ENCODE assay signal across 15 cellular contexts in genomic region chr10:129323877-129324276, GRCh38.
DNase-seq lines count a peak whose midpoint lies in the region; ATAC-seq and TF ChIP-seq lines count a peak whose summit lies in the region.
"Had no signal": no experiment of that assay in that cellular context is flagged by ENCODE, and none has a peak within 500 bp of the region (broad histone marks: within the 10 kb centered on the region; RNA-seq: fewer than 3 reads in every experiment).

No MANE protein-coding gene starts in this region.

- no TSS peak for BruUV-seq in A673 (replicated peaks; lab: Mats Ljungman, UMichigan)
- BruUV-seq in IMR-90 (replicated peaks; lab: Mats Ljungman, UMichigan) = no TSS peak

- H3K36me3 ChIP-seq in A673 (ENCODE audit: insufficient read depth, low read length, poor library complexity, severe bottlenecking) (no peaks in the 10 kb centered on the region), IMR-90 (ENCODE audit: control insufficient read depth, insufficient read depth, low read length) (no peaks in the 10 kb centered on the region), hepatocyte (replicated peaks; ENCODE audit: insufficient read depth, low read depth) (no peaks in the 10 kb centered on the region)
- H3K36me3 ChIP-seq: BLaER1 treated with 17β-estradiol and CSF1 and Interleukin-3, amounts not matched to agents 10 nM and 100 nM; HAP-1 had no signal

- H3K56ac ChIP-seq in IMR-90 (ENCODE audit: extremely low read depth, insufficient read depth, low read length) = no peak overlapping the region

- H2AK9ac ChIP-seq in IMR-90 (replicated peaks; ENCODE audit: low read depth, low read length, poor library complexity) = no peak overlapping the region

- CTCF ChIA-PET in A673 (lab: Charles Lee) (interaction anchor here (0.6 kb wide), 1 partner anchor 30 kb away, joined by 3 read pairs; no protein-coding TSS in a partner anchor), IMR-90 (lab: Yijun Ruan, JAX) (interaction anchor here (0.7 kb wide), 1 partner anchor 121 kb away, joined by 3 read pairs; no protein-coding TSS in a partner anchor)

- H3K9me1 ChIP-seq in IMR-90 (ENCODE audit: insufficient read depth, low read length) = no peaks in the 10 kb centered on the region; the same call in 1 of the 2 replicates

- no peak overlapping the region for H4K5ac ChIP-seq in IMR-90 (ENCODE audit: low read depth, low read length)

- no peak overlapping the region for H2BK5ac ChIP-seq in IMR-90 (ENCODE audit: low read depth, low read length, poor library complexity, severe bottlenecking)

- no peak overlapping the region for H3K9ac ChIP-seq in IMR-90 (ENCODE audit: low read depth, low read length)
- H3K9ac ChIP-seq: BLaER1 treated with 17β-estradiol and CSF1 and Interleukin-3, amounts not matched to agents 10 nM and 100 nM had no signal

- no peaks in the 10 kb centered on the region for H3K79me2 ChIP-seq in hepatocyte

- H3K27ac ChIP-seq in A673 (ENCODE audit: low read depth, low read length, poor library complexity, severe bottlenecking) = peak overlapping the region; percentile 3
- H3K27ac ChIP-seq in IMR-90 (ENCODE audit: insufficient read depth, low read length) = peak overlapping the region; percentile 74
- H3K27ac ChIP-seq in hepatocyte = no peak overlapping the region
- H3K27ac ChIP-seq: 22Rv1; BLaER1 treated with 17β-estradiol and CSF1 and Interleukin-3, amounts not matched to agents 10 nM and 100 nM had no signal

- TF ChIP-seq RAD21 in IMR-90 (IDR thresholded peaks at IDR 0.05; ENCODE audit: low read length) = no peak

- intact Hi-C loops in A673 (cut with micrococcal nuclease; ENCODE audit: unreplicated experiment) = loop anchor here (10.0 kb wide), 1 partner anchor 159 kb away; no protein-coding TSS in a partner anchor
- intact Hi-C loops in IMR-90 (cut with micrococcal nuclease) = loop anchor here (5.0 to 10.0 kb wide), 3 partner anchors 227 to 631 kb away; no protein-coding TSS in a partner anchor

- POLR2A ChIA-PET in A673 (lab: Charles Lee; ENCODE audit: low non-redundant PET) (interaction anchor here (0.6 kb wide), 1 partner anchor 189 kb away, joined by 9 read pairs; no protein-coding TSS in a partner anchor), IMR-90 (lab: Charles Lee; ENCODE audit: unreplicated experiment) (no interaction called here)

- TF ChIP-seq CTCF in A673 (conservative IDR thresholded peaks at IDR 0.05; ENCODE audit: low read depth, low read length) = no peak
- no peak for TF ChIP-seq CTCF in IMR-90 (conservative IDR thresholded peaks at IDR 0.05; ENCODE audit: low read depth, low read length)
- no peak for TF ChIP-seq CTCF in hepatocyte (IDR thresholded peaks at IDR 0.05; ENCODE audit: poor library complexity)

- no peak overlapping the region for H3K4me3 ChIP-seq in A673 (ENCODE audit: low read depth, low read length, poor library complexity, severe bottlenecking)
- no peak overlapping the region for H3K4me3 ChIP-seq in IMR-90 (ENCODE audit: insufficient read depth, low read depth, low read length)
- H3K4me3 ChIP-seq in hepatocyte = no peak overlapping the region
- H3K4me3 ChIP-seq: BLaER1 treated with 17β-estradiol and CSF1 and Interleukin-3, amounts not matched to agents 10 nM and 100 nM; HAP-1; K562 had no signal

- no peak overlapping the region for H4K91ac ChIP-seq in IMR-90 (ENCODE audit: insufficient read depth, low read depth, low read length)

- H2BK120ac ChIP-seq in IMR-90 (ENCODE audit: low read depth, low read length) = no peak overlapping the region

- peak; percentile 41 for DNase-seq in A673 (ENCODE audit: low spot score)
- DNase-seq in IMR-90 = peak; percentile 38
- DNase-seq in hepatocyte (ENCODE audit: low spot score) = no peak
- peak; percentile 45 for DNase-seq in retina
- no peak for DNase-seq in ACHN
- DNase-seq: CD4-positive, CD25-positive, alpha-beta regulatory T cell; DMS53; GOT3; HFFc6 had no signal

- in situ Hi-C loops in IMR-90 (cut with MboI; ENCODE audit: low sequenced_read_pairs) = no loop called here
- in situ Hi-C loops in ACHN (cut with HindIII; ENCODE audit: low pct_ligation_motif_present, low pct_unique_long_range_greater_than_20kb, low sequenced_read_pairs) = no loop called here

- H4K8ac ChIP-seq in IMR-90 (ENCODE audit: low read depth in 2 of 2, low read length in 2 of 2) = peak overlapping the region in 1 of 2 experiments; percentile 98; a peak in 1 of 4 replicates

- no peaks in the 10 kb centered on the region for H3K9me2 ChIP-seq in hepatocyte (replicated peaks; ENCODE audit: insufficient read depth)

- H4K20me1 ChIP-seq in IMR-90 (ENCODE audit: insufficient read depth, low read length) (no peaks in the 10 kb centered on the region), hepatocyte (ENCODE audit: insufficient read depth, poor library complexity, severe bottlenecking) (no peaks in the 10 kb centered on the region)
- H4K20me1 ChIP-seq: BLaER1 treated with 17β-estradiol and CSF1 and Interleukin-3, amounts not matched to agents 10 nM and 100 nM had no signal

- H3K23ac ChIP-seq in IMR-90 (ENCODE audit: low read depth, low read length) = no peak overlapping the region

- H3K14ac ChIP-seq in IMR-90 (replicated peaks; ENCODE audit: low read depth, low read length) = no peak overlapping the region

- no peak overlapping the region for H2AFZ ChIP-seq in IMR-90 (replicated peaks; ENCODE audit: low read length, poor library complexity)
- no peak overlapping the region for H2AFZ ChIP-seq in hepatocyte

- dilution Hi-C loops in IMR-90 (cut with HindIII; ENCODE audit: low sequenced_read_pairs, unreplicated experiment) = no loop called here

- peak; percentile 65 for ATAC-seq in IMR-90 (ENCODE audit: low read depth)
- ATAC-seq in HG02571 (IDR thresholded peaks at IDR 0.05; ENCODE audit: unreplicated experiment) = no peak
- no peak for ATAC-seq in GM19351 (IDR thresholded peaks at IDR 0.05; ENCODE audit: unreplicated experiment)
- ATAC-seq: K562 had no signal

- WGBS in IMR-90 (ENCODE audit: extremely low coverage in 2 of 2, insufficient read length in 1 of 2), 2 experiments = no CpG with 5 or more reads among the region's 4 CpGs
- WGBS in hepatocyte (ENCODE audit: low lambda C conversion rate, missing lambda C conversion rate) = 71% methylated on average over 4 of the region's 4 CpGs

- peak overlapping the region; percentile 8; the same call in 1 of the 2 replicates for H2BK20ac ChIP-seq in IMR-90 (ENCODE audit: low read depth, low read length)

- peaks cover 3% of the 10 kb centered on the region for H3K9me3 ChIP-seq in A673 (ENCODE audit: low read depth, low read length, poor library complexity, severe bottlenecking)
- 0 out of 2 replicates have a peak, but pooled peaks cover 1% of the 10 kb centered on the region for H3K9me3 ChIP-seq in IMR-90 (ENCODE audit: control insufficient read depth, insufficient read depth, low read length)
- no peaks in the 10 kb centered on the region for H3K9me3 ChIP-seq in hepatocyte (ENCODE audit: low read depth)
- H3K9me3 ChIP-seq: HAP-1 had no signal

- H3K4ac ChIP-seq in IMR-90 (ENCODE audit: low read depth, low read length) = no peak overlapping the region

- H3K79me1 ChIP-seq in IMR-90 (ENCODE audit: low read depth in 1 of 2, low read length in 2 of 2) = no peaks in the 10 kb centered on the region

- peak overlapping the region; percentile 83; the same call in 1 of the 2 replicates for H3K18ac ChIP-seq in IMR-90 (ENCODE audit: low read depth, low read length)

- no peak overlapping the region for H2BK15ac ChIP-seq in IMR-90 (ENCODE audit: low read depth, low read length)

- peaks cover 52% of the 10 kb centered on the region for H3K4me1 ChIP-seq in A673 (ENCODE audit: insufficient read depth, low read length, poor library complexity, severe bottlenecking)
- H3K4me1 ChIP-seq in IMR-90 (ENCODE audit: control insufficient read depth, insufficient read depth, low read length) = peaks cover 16% of the 10 kb centered on the region
- H3K4me1 ChIP-seq in hepatocyte (ENCODE audit: insufficient read depth) = no peaks in the 10 kb centered on the region
- H3K4me1 ChIP-seq: HAP-1 had no signal

- no peak for TF ChIP-seq POLR2A in IMR-90 (IDR thresholded peaks at IDR 0.05; ENCODE audit: low read depth, low read length)

- H3K4me2 ChIP-seq in IMR-90 (ENCODE audit: low read depth, low read length) (peak overlapping the region; percentile 57; the same call in 1 of the 2 replicates), hepatocyte (peak overlapping the region; percentile 54)

- no peaks in the 10 kb centered on the region for H3K27me3 ChIP-seq in A673 (replicated peaks; ENCODE audit: insufficient read depth, low read depth, low read length, poor library complexity)
- no peaks in the 10 kb centered on the region for H3K27me3 ChIP-seq in IMR-90 (ENCODE audit: control insufficient read depth, insufficient read depth, low read length)
- no peaks in the 10 kb centered on the region for H3K27me3 ChIP-seq in hepatocyte
- H3K27me3 ChIP-seq: BLaER1 treated with 17β-estradiol and CSF1 and Interleukin-3, amounts not matched to agents 10 nM and 100 nM had no signal

- no peak overlapping the region for H2AK5ac ChIP-seq in IMR-90 (ENCODE audit: low read depth, low read length)

TF ChIP-seq in IMR-90, 13 proteins besides CTCF, POLR2A, EP300 and RAD21 (continues in another document):
- TF ChIP-seq BHLHE40 (IDR thresholded peaks at IDR 0.05; ENCODE audit: low read depth, low read length) = no peak
- no peak for TF ChIP-seq FOS (IDR thresholded peaks at IDR 0.05; ENCODE audit: low read depth, low read length)
- no peak for TF ChIP-seq MAZ (IDR thresholded peaks at IDR 0.05; ENCODE audit: borderline replicate concordance, low read depth, low read length)
- TF ChIP-seq RCOR1 (IDR thresholded peaks at IDR 0.05; ENCODE audit: insufficient replicate concordance, low read length) = no peak
- no peak for TF ChIP-seq CHD1 (IDR thresholded peaks at IDR 0.05; ENCODE audit: low read depth, low read length)
- TF ChIP-seq ELK1 (IDR thresholded peaks at IDR 0.05; ENCODE audit: borderline replicate concordance, low read depth, low read length) = no peak
- TF ChIP-seq USF2 (IDR thresholded peaks at IDR 0.05; ENCODE audit: low read depth, low read length) = no peak

Comparison
In these comparisons a context has a peak if more than half of its experiments do, and no peak if none do; other contexts are left out.
1. DNase-seq: peak in A673 (single experiment), IMR-90 (single experiment) and retina (single experiment); none in hepatocyte (single experiment) and ACHN (single experiment).